Comparison of ENCODE assay signal across 1 cellular context in the genomic region with DNA sequence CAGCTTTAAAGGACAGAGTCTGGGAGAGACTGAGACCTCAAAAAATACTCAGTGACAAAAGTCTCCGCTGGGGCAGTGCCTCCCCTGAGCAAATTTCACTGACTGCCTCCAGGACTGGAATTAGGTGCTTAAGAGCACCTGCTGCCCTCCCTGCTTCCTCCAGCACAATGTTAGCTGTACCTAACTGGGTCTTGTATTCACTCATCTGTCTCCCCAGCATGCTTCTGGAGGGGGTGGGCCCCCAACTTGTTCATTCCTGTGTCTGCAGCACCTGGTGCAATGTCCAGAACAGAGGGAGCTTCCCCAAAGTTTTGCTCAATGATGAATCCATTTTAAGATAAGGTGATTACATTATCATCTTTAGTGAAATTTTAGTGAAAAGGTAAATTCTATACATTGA.
TF ChIP-seq lines count a peak whose summit lies in the region.

No MANE protein-coding gene starts in this region.

TF ChIP-seq in GM12878, 131 proteins besides CTCF, POLR2A, EP300 and RAD21 (continued from another document):
- TF ChIP-seq EGR1 (IDR thresholded peaks at IDR 0.05; ENCODE audit: borderline replicate concordance in 1 of 2, low read depth in 2 of 2, low read length in 2 of 2), result no peak
- no peak for TF ChIP-seq FOXM1 (IDR thresholded peaks at IDR 0.05; ENCODE audit: low read depth, low read length)
- TF ChIP-seq NRF1 (conservative IDR thresholded peaks at IDR 0.05; ENCODE audit: low read depth, low read length), result no peak
- TF ChIP-seq MYB (IDR thresholded peaks at IDR 0.05; ENCODE audit: borderline replicate concordance, low read depth, low read length), result no peak
- TF ChIP-seq TAF1 (IDR thresholded peaks at IDR 0.05; ENCODE audit: borderline replicate concordance, low read depth, low read length), result no peak
TF ChIP-seq in GM12878: peak in this region for 0.
